Comparison of ENCODE assay signal across 8 cellular contexts in genomic region chr5:149961186-149961685, GRCh38. TPM values are rescaled to one million over a fixed set of nuclear protein-coding genes. Genes with fewer than 3 reads are reported as not detected.
DNase-seq lines count a peak whose midpoint lies in the region; ATAC-seq, FAIRE-seq and TF ChIP-seq lines count a peak whose summit lies in the region.

No MANE protein-coding gene starts in this region.

- ATAC-seq in mucosa of descending colon (peak; percentile 2), HG03521 (IDR thresholded peaks at IDR 0.05; ENCODE audit: unreplicated experiment) (no peak), GM18907 (IDR thresholded peaks at IDR 0.05; ENCODE audit: unreplicated experiment) (no peak), GM18858 (IDR thresholded peaks at IDR 0.05; ENCODE audit: unreplicated experiment) (no peak), HG03039 (IDR thresholded peaks at IDR 0.05; ENCODE audit: unreplicated experiment) (no peak)

- no peak for FAIRE-seq in bronchial epithelial cell (lab: Jason Lieb, UNC)

- H3K9me3 ChIP-seq in HUES48 (ENCODE audit: control insufficient read depth, insufficient read depth, low read length) (no peaks in the 10 kb centered on the region), mucosa of descending colon (no peaks in the 10 kb centered on the region)

- H3K36me3 ChIP-seq in HUES48 (ENCODE audit: control insufficient read depth, insufficient read depth, low read length) (no peaks in the 10 kb centered on the region), bronchial epithelial cell (ENCODE audit: control insufficient read depth, insufficient read depth, low read length) (no peaks in the 10 kb centered on the region), mucosa of descending colon (ENCODE audit: low read depth) (no peaks in the 10 kb centered on the region)

- TF ChIP-seq CTCF in AG09309 (IDR thresholded peaks at IDR 0.05; ENCODE audit: control insufficient read depth, insufficient read depth, low read depth, low read length, missing control alignments): no peak
- TF ChIP-seq CTCF in bronchial epithelial cell (IDR thresholded peaks at IDR 0.05; ENCODE audit: insufficient read depth, low read length, severe bottlenecking): no peak
- no peak for TF ChIP-seq CTCF in mucosa of descending colon (IDR thresholded peaks at IDR 0.05)

- H3K4me1 ChIP-seq in HUES48 (ENCODE audit: control insufficient read depth, insufficient read depth, low read length) (peaks cover 12% of the 10 kb centered on the region; the same call in 1 of the 2 replicates), mucosa of descending colon (ENCODE audit: low read depth) (peaks cover 24% of the 10 kb centered on the region)

- peak overlapping the region; percentile 64; the same call in 1 of the 2 replicates for H3K9ac ChIP-seq in HUES48 (ENCODE audit: low read depth, low read length)

- DNase-seq in AG09309 (ENCODE audit: low read depth): no peak
- no peak for DNase-seq in bronchial epithelial cell (ENCODE audit: low read depth)
- DNase-seq in mucosa of descending colon: no peak

- H3K4me3 ChIP-seq in AG09309 (ENCODE audit: control insufficient read depth, low read depth, low read length): peak overlapping the region; percentile 77
- H3K4me3 ChIP-seq in HUES48 (ENCODE audit: low read depth, low read length): peak overlapping the region; percentile 91
- H3K4me3 ChIP-seq in bronchial epithelial cell (ENCODE audit: low read depth, low read length): peak overlapping the region; percentile 65
- peak overlapping the region; percentile 53 for H3K4me3 ChIP-seq in mucosa of descending colon

- intact Hi-C loops in mucosa of descending colon (cut with DNase I, micrococcal nuclease): loop anchor here in 1 of 2 donors (5.0 kb wide), 1 partner anchor 109 kb away; no protein-coding TSS in a partner anchor

- no peak overlapping the region for H3K27ac ChIP-seq in HUES48 (ENCODE audit: low read depth, low read length)

- peaks cover 8% of the 10 kb centered on the region for H3K27me3 ChIP-seq in HUES48 (ENCODE audit: control insufficient read depth, insufficient read depth, low read length)
- H3K27me3 ChIP-seq in bronchial epithelial cell (ENCODE audit: control insufficient read depth, insufficient read depth, low read length): no peaks in the 10 kb centered on the region

RNA-seq across cellular contexts. Expression of gene SLC26A2, which starts 0.7 kb away (rescaled TPM):
- 1.8 TPM in 2 replicates for total RNA-seq in bronchial epithelial cell
- 1,000 to 10,000 TPM in 1 of 3 donors, 100 to 1,000 TPM in 2; 562 to 1,399 (median 853) TPM for total RNA-seq in mucosa of descending colon

RNA-seq across cellular contexts. Expression of gene PDE6A, which starts 16.6 kb away (rescaled TPM):
- not detected in 2 replicates for total RNA-seq in bronchial epithelial cell
- total RNA-seq in mucosa of descending colon: 1 to 10 TPM; 1.6 to 7.3 (median 3.4) TPM

RNA-seq across cellular contexts. Expression of gene TIGD6, which starts 39.2 kb away (rescaled TPM):
- total RNA-seq in bronchial epithelial cell: 5.8 and 6.8 TPM in 2 replicates
- total RNA-seq in mucosa of descending colon: 1 to 10 TPM; 3.0 to 4.3 (median 4.2) TPM

RNA-seq across cellular contexts. Expression of gene HMGXB3, which starts 39.3 kb away (rescaled TPM):
- total RNA-seq in bronchial epithelial cell: 21.9 and 22.9 TPM in 2 replicates
- 10 to 100 TPM; 25.7 to 37.5 (median 31.2) TPM for total RNA-seq in mucosa of descending colon

Comparison
In these comparisons a context has a peak if more than half of its experiments do, and no peak if none do; other contexts are left out.
1. RNA of gene SLC26A2, which starts 0.7 kb away (total RNA-seq): 562 to 1,399 TPM in mucosa of descending colon; 1.8 TPM in bronchial epithelial cell; every median in the first group is over 100 times any median in the second.
2. Peak in every context shown above with its lines, with median percentiles within 50 percentile points of each other: H3K4me3 ChIP-seq.